38 cellular contexts compared by ENCODE assay signal in the genomic region with DNA sequence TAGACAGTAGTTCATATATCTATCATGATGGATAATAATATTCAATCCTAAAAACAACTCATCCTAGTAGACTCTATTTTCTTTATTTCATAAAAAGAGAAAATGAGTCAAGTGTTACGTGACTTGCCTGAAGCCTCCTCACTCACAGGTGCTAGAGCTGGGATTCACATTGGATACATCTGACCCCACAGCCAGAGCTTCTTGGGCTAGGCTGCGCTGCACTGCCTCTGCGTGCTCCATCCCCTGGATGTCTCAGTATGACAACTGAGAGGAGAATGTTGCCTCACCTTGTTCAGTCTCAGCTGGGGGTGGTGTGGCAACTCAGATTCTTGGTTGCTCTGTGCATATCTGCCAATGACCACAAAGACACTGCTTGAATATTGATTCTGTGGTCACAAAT.
"Had no signal": no experiment of that assay in that cellular context is flagged by ENCODE, and none has a peak within 500 bp of the region (broad histone marks: within the 10 kb centered on the region; RNA-seq: fewer than 3 reads in every experiment).

No MANE protein-coding gene starts in this region.

- H3K27me3 Mint-ChIP-seq: activated B cell treated with CpG ODN at 0.5 μM for 24 hours; activated CD4-positive, alpha-beta memory T cell treated with anti-CD3 and anti-CD28 coated beads for 36 hours; activated CD4-positive, alpha-beta T cell treated with anti-CD3 and anti-CD28 coated beads, Interleukin-2, amount 10 ng/mL, durations not matched to agents 24 days and 14 days; activated CD8-positive, alpha-beta T cell treated with anti-CD3 and anti-CD28 coated beads for 36 hours; activated naive CD8-positive, alpha-beta T cell treated with anti-CD3 and anti-CD28 coated beads for 36 hours; activated T-helper 17 cell treated with anti-CD3 and anti-CD28 coated beads, Interleukin-2, amount 50 U/mL, for 72 hours; central memory CD8-positive, alpha-beta T cell had no signal

- H3K4me1 Mint-ChIP-seq: activated B cell treated with CpG ODN at 0.5 μM for 24 hours; activated CD4-positive, alpha-beta T cell treated with anti-CD3 and anti-CD28 coated beads, Interleukin-2, amount 10 ng/mL, durations not matched to agents 24 days and 14 days; activated naive CD8-positive, alpha-beta T cell treated with anti-CD3 and anti-CD28 coated beads for 36 hours; activated T-helper 17 cell treated with anti-CD3 and anti-CD28 coated beads, Interleukin-2, amount 50 U/mL, for 72 hours; central memory CD8-positive, alpha-beta T cell had no signal

- FAIRE-seq: bronchial epithelial cell, TTC549 had no signal

- H3K4me3 Mint-ChIP-seq: activated B cell treated with CpG ODN at 0.5 μM for 24 hours; activated CD4-positive, alpha-beta memory T cell treated with anti-CD3 and anti-CD28 coated beads for 36 hours; activated CD4-positive, alpha-beta T cell treated with anti-CD3 and anti-CD28 coated beads, Interleukin-2, amount 10 ng/mL, durations not matched to agents 24 days and 14 days; activated CD8-positive, alpha-beta T cell treated with anti-CD3 and anti-CD28 coated beads for 36 hours; activated naive CD4-positive, alpha-beta T cell treated with anti-CD3 and anti-CD28 coated beads for 36 hours; activated naive CD8-positive, alpha-beta T cell treated with anti-CD3 and anti-CD28 coated beads for 36 hours; activated T-cell treated with anti-CD3 and anti-CD28 coated beads, Interleukin-2, amount 50 U/mL, for 4 hours; activated T-cell treated with anti-CD3 and anti-CD28 coated beads, Interleukin-2, amount 50 U/mL, for 72 hours; activated T-helper 1 cell treated with anti-CD3 and anti-CD28 coated beads, Interleukin-12 subunit alpha, Interleukin-12 subunit beta, Interleukin-2, Interleukin-4 antibody, amounts not matched to agents 30 ng/mL and 10 ng/mL and 1 ng/mL, durations not matched to agents 14 hours and 24 hours and 36 hours; activated T-helper 17 cell treated with anti-CD3 and anti-CD28 coated beads, Interleukin-2, amount 50 U/mL, for 72 hours; brain; central memory CD8-positive, alpha-beta T cell; T-helper 1 cell treated with Interleukin-12 subunit alpha and Interleukin-12 subunit beta and Interleukin-4 antibody, amounts not matched to agents 30 μg/mL and 1 μg/mL, for 36 hours; T-helper 2 cell treated with Interferon-gamma antibody and Interleukin-4, amounts not matched to agents 5 μg/mL and 100 μg/mL, for 36 hours had no signal

- ATAC-seq: activated CD8-positive, alpha-beta T cell treated with anti-CD3 and anti-CD28 coated beads for 36 hours; activated naive CD4-positive, alpha-beta T cell treated with anti-CD3 and anti-CD28 coated beads, Interleukin-2, amount 50 U/mL, for 72 hours; activated T-cell treated with anti-CD3 and anti-CD28 coated beads, Interleukin-2, amount 50 U/mL, for 4 hours; activated T-cell treated with anti-CD3 and anti-CD28 coated beads, Interleukin-2, amount 50 U/mL, for 72 hours; activated T-helper 17 cell treated with anti-CD3 and anti-CD28 coated beads, Interleukin-2, amount 50 U/mL, for 72 hours had no signal

- H3K9me3 ChIP-seq: ascending aorta had no signal

- H3K27ac Mint-ChIP-seq: activated B cell treated with CpG ODN at 0.5 μM for 24 hours; activated CD4-positive, alpha-beta memory T cell treated with anti-CD3 and anti-CD28 coated beads for 36 hours; activated CD4-positive, alpha-beta T cell treated with anti-CD3 and anti-CD28 coated beads, Interleukin-2, amount 10 ng/mL, durations not matched to agents 24 days and 14 days; activated CD8-positive, alpha-beta T cell treated with anti-CD3 and anti-CD28 coated beads for 36 hours; activated naive CD4-positive, alpha-beta T cell treated with anti-CD3 and anti-CD28 coated beads for 36 hours; activated naive CD4-positive, alpha-beta T cell treated with anti-CD3 and anti-CD28 coated beads, Interleukin-2, amount 50 U/mL, for 72 hours; activated naive CD8-positive, alpha-beta T cell treated with anti-CD3 and anti-CD28 coated beads for 36 hours; activated T-cell treated with anti-CD3 and anti-CD28 coated beads, Interleukin-2, amount 50 U/mL, for 72 hours; activated T-helper 1 cell treated with anti-CD3 and anti-CD28 coated beads, Interleukin-12 subunit alpha, Interleukin-12 subunit beta, Interleukin-2, Interleukin-4 antibody, amounts not matched to agents 30 ng/mL and 10 ng/mL and 1 ng/mL, durations not matched to agents 14 hours and 24 hours and 36 hours; activated T-helper 17 cell treated with anti-CD3 and anti-CD28 coated beads, Interleukin-2, amount 50 U/mL, for 72 hours; brain; T-helper 1 cell treated with Interleukin-12 subunit alpha and Interleukin-12 subunit beta and Interleukin-4 antibody, amounts not matched to agents 30 μg/mL and 1 μg/mL, for 36 hours; T-helper 2 cell treated with Interferon-gamma antibody and Interleukin-4, amounts not matched to agents 5 μg/mL and 100 μg/mL, for 36 hours had no signal

- H3K36me3 Mint-ChIP-seq: activated CD4-positive, alpha-beta memory T cell treated with anti-CD3 and anti-CD28 coated beads for 36 hours; activated naive CD8-positive, alpha-beta T cell treated with anti-CD3 and anti-CD28 coated beads for 36 hours; brain had no signal

- H3K36me3 ChIP-seq: ascending aorta, cardiac muscle cell had no signal

- H3K9me3 Mint-ChIP-seq: activated CD4-positive, alpha-beta memory T cell treated with anti-CD3 and anti-CD28 coated beads for 36 hours had no signal

- H3K4me1 ChIP-seq: ascending aorta had no signal

- H3K27ac ChIP-seq: ascending aorta, cardiac muscle cell, VCaP had no signal

- H3K27me3 ChIP-seq: ascending aorta, cardiac muscle cell had no signal

- DNase-seq: activated B cell treated with CpG ODN at 0.5 μM for 24 hours; activated CD4-positive, alpha-beta memory T cell treated with anti-CD3 and anti-CD28 coated beads for 36 hours; activated CD4-positive, alpha-beta T cell treated with anti-CD3 and anti-CD28 coated beads for 4 hours; activated CD4-positive, alpha-beta T cell treated with anti-CD3 and anti-CD28 coated beads, Interleukin-2, amount 10 ng/mL, durations not matched to agents 24 days and 14 days; activated CD4-positive, alpha-beta T cell treated with anti-CD3 and anti-CD28 coated beads, Interleukin-2, amount 50 U/mL, for 1 hour; activated CD4-positive, alpha-beta T cell treated with anti-CD3 and anti-CD28 coated beads, Interleukin-2, amount 50 U/mL, for 4 hours; activated CD4-positive, CD25-positive, alpha-beta regulatory T cell treated with anti-CD3 and anti-CD28 coated beads, Interleukin-2, amount 50 U/mL, for 72 hours; activated CD8-positive, alpha-beta memory T cell treated with anti-CD3 and anti-CD28 coated beads, Interleukin-2, amount 50 U/mL, for 4 hours; activated CD8-positive, alpha-beta T cell treated with anti-CD3 and anti-CD28 coated beads for 36 hours; activated effector memory CD4-positive, alpha-beta T cell treated with anti-CD3 and anti-CD28 coated beads, Interleukin-2, amount 50 U/mL, for 16 hours; activated gamma-delta T cell treated with Interleukin-2 at 50 U/mL for 16 hours; activated naive CD4-positive, alpha-beta T cell; activated naive CD4-positive, alpha-beta T cell treated with anti-CD3 and anti-CD28 coated beads for 36 hours; activated naive CD4-positive, alpha-beta T cell treated with anti-CD3 and anti-CD28 coated beads, Interleukin-2, amount 50 U/mL, for 16 hours; activated naive CD8-positive, alpha-beta T cell treated with anti-CD3 and anti-CD28 coated beads for 36 hours; activated T-cell treated with anti-CD3 and anti-CD28 coated beads for 4 hours; activated T-cell treated with anti-CD3 and anti-CD28 coated beads, Interleukin-2, amount 50 U/mL, for 1 hour; activated T-cell treated with anti-CD3 and anti-CD28 coated beads, Interleukin-2, amount 50 U/mL, for 4 hours; activated T-cell treated with anti-CD3 and anti-CD28 coated beads, Interleukin-2, amount 50 U/mL, for 72 hours; amygdala; anterior cingulate cortex; caudate nucleus; cerebellar nuclear complex; T-helper 1 cell; T-helper 2 cell; T-helper 9 cell had no signal

- H3K4me3 ChIP-seq: ascending aorta, cardiac muscle cell had no signal
